In genomic region chr14:34580381-34580780, GRCh38 we compare ENCODE assay signal across 14 cellular contexts.
"Had no signal": no experiment of that assay in that cellular context is flagged by ENCODE, and none has a peak within 500 bp of the region (broad histone marks: within the 10 kb centered on the region; RNA-seq: fewer than 3 reads in every experiment).

No MANE protein-coding gene starts in this region.

- DNase-seq: activated B cell treated with CpG ODN at 0.5 μM for 24 hours; activated CD4-positive, alpha-beta T cell treated with anti-CD3 and anti-CD28 coated beads, Interleukin-2, amount 10 ng/mL, durations not matched to agents 24 days and 14 days; anterior cingulate cortex; esophagus squamous epithelium; foreskin keratinocyte; natural killer cell; nucleus accumbens; psoas muscle; stimulated activated CD4-positive, alpha-beta T cell treated with anti-CD3 and anti-CD28 coated beads, Interleukin-4, amount 100 ng/mL, for 1 hour; stimulated activated CD8-positive, alpha-beta memory T cell treated with anti-CD3 and anti-CD28 coated beads, Interleukin-4, amount 100 ng/mL, for 48 hours had no signal

- H3K4me1 ChIP-seq: esophagus squamous epithelium, foreskin keratinocyte, psoas muscle, uterus had no signal

- H3K4me3 ChIP-seq: esophagus squamous epithelium, psoas muscle, uterus had no signal

- H3K4me3 Mint-ChIP-seq: activated B cell treated with CpG ODN at 0.5 μM for 24 hours; activated CD4-positive, alpha-beta T cell treated with anti-CD3 and anti-CD28 coated beads, Interleukin-2, amount 10 ng/mL, durations not matched to agents 24 days and 14 days; activated naive CD4-positive, alpha-beta T cell treated with anti-CD3 and anti-CD28 coated beads, Interleukin-2, amount 50 U/mL, for 24 hours; natural killer cell; stimulated activated naive CD8-positive, alpha-beta T cell treated with anti-CD3 and anti-CD28 coated beads, Interleukin-15, Interleukin-2, amounts not matched to agents 100 ng/mL and 50 ng/mL, for 24 hours had no signal

- H3K36me3 ChIP-seq: uterus had no signal

- H3K36me3 Mint-ChIP-seq: natural killer cell had no signal

- H3K27me3 ChIP-seq: esophagus squamous epithelium, foreskin keratinocyte, uterus had no signal

- ATAC-seq: foreskin keratinocyte, natural killer cell, psoas muscle, SK-N-SH treated with all-trans-retinoic acid at 6 μM for 48 hours had no signal

- H3K27ac Mint-ChIP-seq: activated B cell treated with CpG ODN at 0.5 μM for 24 hours; activated CD4-positive, alpha-beta T cell treated with anti-CD3 and anti-CD28 coated beads, Interleukin-2, amount 10 ng/mL, durations not matched to agents 24 days and 14 days; stimulated activated naive CD8-positive, alpha-beta T cell treated with anti-CD3 and anti-CD28 coated beads, Interleukin-15, Interleukin-2, amounts not matched to agents 100 ng/mL and 50 ng/mL, for 24 hours had no signal

- H3K27ac ChIP-seq: esophagus squamous epithelium, foreskin keratinocyte, psoas muscle, uterus had no signal

- H3K4me1 Mint-ChIP-seq: activated B cell treated with CpG ODN at 0.5 μM for 24 hours, natural killer cell had no signal

- H3K9me3 Mint-ChIP-seq: activated B cell treated with CpG ODN at 0.5 μM for 24 hours; activated CD4-positive, alpha-beta T cell treated with anti-CD3 and anti-CD28 coated beads, Interleukin-2, amount 10 ng/mL, durations not matched to agents 24 days and 14 days; activated naive CD4-positive, alpha-beta T cell treated with anti-CD3 and anti-CD28 coated beads, Interleukin-2, amount 50 U/mL, for 24 hours; natural killer cell; stimulated activated naive CD8-positive, alpha-beta T cell treated with anti-CD3 and anti-CD28 coated beads, Interleukin-15, Interleukin-2, amounts not matched to agents 100 ng/mL and 50 ng/mL, for 24 hours had no signal

- H3K9me3 ChIP-seq: esophagus squamous epithelium, psoas muscle, uterus had no signal

- H3K27me3 Mint-ChIP-seq: activated B cell treated with CpG ODN at 0.5 μM for 24 hours; activated CD4-positive, alpha-beta T cell treated with anti-CD3 and anti-CD28 coated beads, Interleukin-2, amount 10 ng/mL, durations not matched to agents 24 days and 14 days; activated naive CD4-positive, alpha-beta T cell treated with anti-CD3 and anti-CD28 coated beads, Interleukin-2, amount 50 U/mL, for 24 hours; stimulated activated naive CD8-positive, alpha-beta T cell treated with anti-CD3 and anti-CD28 coated beads, Interleukin-15, Interleukin-2, amounts not matched to agents 100 ng/mL and 50 ng/mL, for 24 hours had no signal
